ENCODE assay signal across 16 cellular contexts in genomic region chr15:67232591-67232990, GRCh38. TPM values are rescaled to one million over a fixed set of nuclear protein-coding genes. Genes with fewer than 3 reads are reported as not detected.
DNase-seq lines count a peak whose midpoint lies in the region; TF ChIP-seq lines count a peak whose summit lies in the region.
"Had no signal": no experiment of that assay in that cellular context is flagged by ENCODE, and none has a peak within 500 bp of the region (broad histone marks: within the 10 kb centered on the region; RNA-seq: fewer than 3 reads in every experiment).

No MANE protein-coding gene starts in this region.

- H3K27ac ChIP-seq in VCaP = peak overlapping the region; percentile 21
- H3K27ac ChIP-seq in SJCRH30 = no peak overlapping the region
- H3K27ac ChIP-seq: A549, C4-2B, GM23248 had no signal

- H3K36me3 Mint-ChIP-seq in mesothelial cell of epicardium = peaks cover 41% of the 10 kb centered on the region
- H3K36me3 Mint-ChIP-seq in endothelial cell (ENCODE audit: low read depth, unreplicated experiment) = peaks cover 12% of the 10 kb centered on the region

- H3K27me3 Mint-ChIP-seq in mesothelial cell of epicardium (ENCODE audit: low read depth) (no peaks in the 10 kb centered on the region), endothelial cell (ENCODE audit: unreplicated experiment) (no peaks in the 10 kb centered on the region)
- H3K27me3 Mint-ChIP-seq: CD4-positive, alpha-beta memory T cell had no signal

- H3K4me1 Mint-ChIP-seq in mesothelial cell of epicardium = peaks cover 5% of the 10 kb centered on the region
- peaks cover 4% of the 10 kb centered on the region for H3K4me1 Mint-ChIP-seq in endothelial cell (ENCODE audit: unreplicated experiment)

- TF ChIP-seq CTCF in VCaP (conservative IDR thresholded peaks at IDR 0.05) = no peak
- TF ChIP-seq CTCF in choroid plexus epithelial cell (conservative IDR thresholded peaks at IDR 0.05; ENCODE audit: low read depth, low read length) = no peak
- TF ChIP-seq CTCF in mesothelial cell of epicardium (IDR thresholded peaks at IDR 0.05; ENCODE audit: unreplicated experiment) = no peak
- TF ChIP-seq CTCF in endothelial cell (IDR thresholded peaks at IDR 0.05; ENCODE audit: unreplicated experiment) = no peak

- H3K9me3 ChIP-seq in SJCRH30 (replicated peaks) = no peaks in the 10 kb centered on the region
- H3K9me3 ChIP-seq: A549, BE2C had no signal

- H3K9me3 Mint-ChIP-seq in mesothelial cell of epicardium (no peaks in the 10 kb centered on the region), endothelial cell (ENCODE audit: unreplicated experiment) (no peaks in the 10 kb centered on the region)
- H3K9me3 Mint-ChIP-seq: CD4-positive, alpha-beta memory T cell had no signal

- H3K27ac Mint-ChIP-seq in mesothelial cell of epicardium (peak overlapping the region; percentile 3), endothelial cell (ENCODE audit: unreplicated experiment) (no peak overlapping the region)

- no peaks in the 10 kb centered on the region for H3K4me1 ChIP-seq in SJCRH30
- H3K4me1 ChIP-seq: BE2C had no signal

- DNase-seq in HT-29 (ENCODE audit: low spot score) = peak; percentile 38
- DNase-seq in choroid plexus epithelial cell (ENCODE audit: low read depth) = peak; percentile 33
- DNase-seq in mesothelial cell of epicardium (ENCODE audit: low spot score in 2 of 2, unreplicated experiment in 2 of 2) = no peak
- DNase-seq in endothelial cell (ENCODE audit: low spot score) = no peak
- no peak for DNase-seq in SJCRH30
- no peak for DNase-seq in NCI-H82 (lab: John Stamatoyannopoulos, UW)
- DNase-seq in NCI-H526 (lab: John Stamatoyannopoulos, UW) = no peak
- DNase-seq: BE2C; CD4-positive, alpha-beta memory T cell; DMS153; DMS79 treated with DMSO at 0.1 percent for 48 hours; EL; GM23248 had no signal

- H3K27me3 ChIP-seq in SJCRH30 = no peaks in the 10 kb centered on the region
- H3K27me3 ChIP-seq: BE2C had no signal

- no peak overlapping the region for H3K4me3 ChIP-seq in choroid plexus epithelial cell (ENCODE audit: low read depth, low read length)
- H3K4me3 ChIP-seq in SJCRH30 = no peak overlapping the region
- H3K4me3 ChIP-seq: A549, GM23248 had no signal

- H3K4me3 Mint-ChIP-seq in mesothelial cell of epicardium (no peak overlapping the region), endothelial cell (ENCODE audit: unreplicated experiment) (no peak overlapping the region)
- H3K4me3 Mint-ChIP-seq: CD4-positive, alpha-beta memory T cell had no signal

- H3K36me3 ChIP-seq in SJCRH30 = peaks cover 29% of the 10 kb centered on the region

RNA-seq across cellular contexts. Expression of gene AAGAB, which starts 21.9 kb away (rescaled TPM):
- total RNA-seq in HT-29 (2014; rRNA removed; shearing (Covaris generic)) = 42.0 and 43.8 TPM in 2 replicates
- total RNA-seq in mesothelial cell of epicardium = 31.0 to 32.7 TPM (median 32.4 TPM) in 3 replicates
- total RNA-seq in endothelial cell (ENCODE audit: unreplicated experiment) = 40.6 TPM
- total RNA-seq in SJCRH30 (2014; rRNA removed; shearing (Covaris generic)) = 48.2 and 54.8 TPM in 2 replicates

RNA-seq across cellular contexts. Expression of gene IQCH, which starts 22.0 kb away (rescaled TPM):
- 1.9 and 2.6 TPM in 2 replicates for total RNA-seq in HT-29 (2014; rRNA removed; shearing (Covaris generic))
- total RNA-seq in mesothelial cell of epicardium (0.98 to 2.3 TPM (median 1.6 TPM) in 3 replicates), endothelial cell (ENCODE audit: unreplicated experiment) (2.4 TPM)
- 3.2 and 3.7 TPM in 2 replicates for total RNA-seq in SJCRH30 (2014; rRNA removed; shearing (Covaris generic))

Comparison
In these comparisons a context has a peak if more than half of its experiments do, and no peak if none do; other contexts are left out.
1. DNase-seq: peak in HT-29 (single experiment) and choroid plexus epithelial cell (single experiment); none in mesothelial cell of epicardium (0 of 2), endothelial cell (single experiment), SJCRH30 (0 of 2), NCI-H82 (single experiment) and NCI-H526 (0 of 2).